Comparison of ENCODE assay signal across 8 cellular contexts in the genomic region with DNA sequence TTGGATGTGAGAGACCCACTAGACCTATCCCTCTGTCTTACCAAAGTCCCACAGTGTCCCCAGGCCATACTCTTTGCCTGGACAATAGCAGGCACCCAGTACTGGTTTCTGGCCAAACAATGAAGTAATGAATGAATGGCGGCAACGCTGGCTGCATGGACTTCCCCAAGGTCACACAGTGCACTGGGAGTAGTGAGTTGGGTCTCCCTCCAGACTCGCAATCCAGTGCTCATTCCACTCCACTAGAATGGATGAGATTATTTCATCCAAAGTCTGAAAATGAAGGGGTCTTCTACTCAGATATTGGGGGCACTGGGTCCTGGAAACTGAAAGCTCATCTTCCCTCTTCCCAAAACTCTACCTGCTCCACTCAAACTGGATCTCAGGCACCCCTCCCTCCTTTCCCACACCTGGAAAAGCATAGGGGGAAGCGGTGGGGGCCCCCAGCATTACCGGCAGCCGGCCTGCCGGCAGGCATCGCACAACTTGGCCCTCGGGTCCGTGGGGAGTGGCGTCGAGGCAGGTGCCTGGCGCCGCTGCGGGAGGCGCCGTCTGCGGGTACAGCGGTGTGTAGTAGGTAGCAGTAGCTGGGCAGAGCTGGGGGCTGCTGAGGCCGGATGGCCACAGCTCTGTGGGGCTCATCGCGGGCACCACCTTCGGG. TPM values are rescaled to one million over a fixed set of nuclear protein-coding genes. Genes with fewer than 3 reads are reported as not detected.
A peak's percentile ranks its signal among the peaks of the same experiment; 100 is the strongest.
DNase-seq lines count a peak whose midpoint lies in the region; ATAC-seq and TF ChIP-seq lines count a peak whose summit lies in the region.

No MANE protein-coding gene starts in this region.

- no peak overlapping the region for H3K27ac ChIP-seq in neural progenitor cell

- H3K4me1 Mint-ChIP-seq in neural progenitor cell: peaks cover 53% of the 10 kb centered on the region

- H3K4me1 ChIP-seq in neural progenitor cell: peaks cover 28% of the 10 kb centered on the region

- ATAC-seq in HG03442 (IDR thresholded peaks at IDR 0.05; ENCODE audit: unreplicated experiment): no peak

- no peaks in the 10 kb centered on the region for H3K36me3 Mint-ChIP-seq in neural progenitor cell

- peak overlapping the region; percentile 88 for H3K4me2 ChIP-seq in neural progenitor cell

- peak overlapping the region; percentile 99 for H2AFZ ChIP-seq in neural progenitor cell (replicated peaks)

- H3K9ac ChIP-seq in neural progenitor cell: no peak overlapping the region

- peaks cover 22% of the 10 kb centered on the region for H3K27me3 ChIP-seq in neural progenitor cell

- peaks cover 43% of the 10 kb centered on the region for H3F3A ChIP-seq in neural progenitor cell (ENCODE audit: low read depth)

- peaks cover 28% of the 10 kb centered on the region for H4K20me1 ChIP-seq in neural progenitor cell (ENCODE audit: low read depth)

- H3K36me3 ChIP-seq in neural progenitor cell: no peaks in the 10 kb centered on the region

- H3K9me3 ChIP-seq in neural progenitor cell (ENCODE audit: low read depth): no peaks in the 10 kb centered on the region

- H3K9me3 Mint-ChIP-seq in neural progenitor cell: no peaks in the 10 kb centered on the region

- DNase-seq in NCI-H146 (lab: John Stamatoyannopoulos, UW): peak; percentile 56
- DNase-seq in NCI-H146 treated with DMSO at 0.1 percent for 48 hours (lab: John Stamatoyannopoulos, UW; ENCODE audit: unreplicated experiment): no peak
- peak; percentile 58 to 85 for DNase-seq in NCI-H2081 (lab: John Stamatoyannopoulos, UW)
- DNase-seq in choroid plexus epithelial cell (ENCODE audit: low read depth): no peak
- peak; percentile 16 for DNase-seq in neural progenitor cell (ENCODE audit: low spot score)
- DNase-seq in DMS153 (lab: John Stamatoyannopoulos, UW): no peak
- no peak for DNase-seq in iPS-NIHi11 (ENCODE audit: low spot score)

- no peak overlapping the region for H3K27ac Mint-ChIP-seq in neural progenitor cell

- peak overlapping the region; percentile 89 for H3K4me3 Mint-ChIP-seq in neural progenitor cell

- H3K4me3 ChIP-seq in choroid plexus epithelial cell (ENCODE audit: low read depth, low read length) (peak overlapping the region; percentile 54), neural progenitor cell (peak overlapping the region; percentile 65)

- peaks cover 9% of the 10 kb centered on the region for H3K27me3 Mint-ChIP-seq in neural progenitor cell (ENCODE audit: insufficient read depth, low read depth)

- peaks cover 12% of the 10 kb centered on the region for H3K79me2 ChIP-seq in neural progenitor cell (ENCODE audit: low read depth)

- TF ChIP-seq CTCF in choroid plexus epithelial cell (conservative IDR thresholded peaks at IDR 0.05; ENCODE audit: low read depth, low read length) (no peak), neural progenitor cell (IDR thresholded peaks at IDR 0.05) (no peak)

RNA-seq across cellular contexts. Expression of a gene that starts 0.8 kb away (rescaled TPM):
- 3.4 and 7.0 TPM in 2 replicates for total RNA-seq in neural progenitor cell (ENCODE audit: low replicate concordance)

RNA-seq across cellular contexts. Expression of a gene that starts 29.1 kb away (rescaled TPM):
- total RNA-seq in neural progenitor cell (ENCODE audit: low replicate concordance): 99.9 and 235 TPM in 2 replicates

RNA-seq across cellular contexts. Expression of a gene that starts 46.2 kb away (rescaled TPM):
- 3.9 and 8.7 TPM in 2 replicates for total RNA-seq in neural progenitor cell (ENCODE audit: low replicate concordance)

Comparison
In these comparisons a context has a peak if more than half of its experiments do, and no peak if none do; other contexts are left out.
1. DNase-seq: peak in NCI-H146 (single experiment), NCI-H2081 (2 of 2) and neural progenitor cell (single experiment); none in NCI-H146 treated with DMSO at 0.1 percent for 48 hours (single experiment), choroid plexus epithelial cell (single experiment), DMS153 (single experiment) and iPS-NIHi11 (single experiment).